8 cellular contexts compared by ENCODE assay signal in the genomic region with DNA sequence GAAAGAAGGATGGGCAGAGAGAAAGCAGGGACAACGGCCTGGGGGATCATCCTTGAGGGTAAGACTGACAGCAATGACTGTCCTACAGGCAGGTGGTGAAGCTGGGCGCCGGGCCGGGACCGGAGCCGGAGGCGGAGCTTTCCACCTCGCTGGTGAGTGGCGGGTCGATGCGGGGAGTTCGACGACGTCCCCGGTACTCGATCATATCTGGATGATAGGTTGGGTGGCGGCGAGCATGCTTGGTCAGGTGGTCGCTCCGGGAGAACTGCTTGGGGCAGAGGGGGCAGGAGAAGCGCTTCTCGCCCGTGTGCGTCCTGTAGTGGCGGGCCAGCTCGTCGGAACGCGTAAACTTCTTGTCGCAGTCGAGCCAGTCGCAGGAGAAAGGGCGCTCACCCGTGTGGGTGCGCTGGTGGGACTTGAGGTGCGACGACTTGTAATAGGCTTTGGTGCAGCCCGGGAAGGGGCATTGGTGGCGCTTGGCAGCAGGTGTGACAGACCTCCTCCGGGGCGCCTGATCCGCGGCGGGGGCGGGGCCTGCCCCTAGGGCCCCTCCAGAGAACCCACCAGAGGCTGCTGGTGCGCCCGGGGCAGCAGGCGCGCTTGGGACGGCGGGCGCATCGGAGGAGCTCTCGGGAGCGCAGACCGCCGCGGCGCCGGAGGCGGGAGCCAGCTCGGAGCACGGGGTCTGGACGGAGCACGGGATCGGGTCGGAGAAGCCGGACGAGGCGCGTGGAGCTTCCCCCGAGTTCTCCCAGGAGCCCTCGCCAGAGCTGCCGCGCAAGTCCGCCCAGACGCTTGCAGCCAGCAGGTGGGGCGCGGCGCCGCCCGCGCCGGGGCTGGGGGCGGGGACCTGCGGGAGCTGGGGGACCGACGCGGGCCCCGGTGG. TPM values are rescaled to one million over a fixed set of nuclear protein-coding genes. Genes with fewer than 3 reads are reported as not detected.
DNase-seq lines count a peak whose midpoint lies in the region; ATAC-seq and TF ChIP-seq lines count a peak whose summit lies in the region.

No MANE protein-coding gene starts in this region.

- no peak for DNase-seq in GM13976 (ENCODE audit: low spot score)
- peak; percentile 42 for DNase-seq in NCI-H1105 (lab: John Stamatoyannopoulos, UW)
- DNase-seq in activated T-cell treated with anti-CD3 and anti-CD28 coated beads, Interleukin-2, amount 50 U/mL, for 24 hours, result peak; percentile 58
- peak; percentile 22 to 56 (median 56) for DNase-seq in right cardiac atrium

- H3K27me3 Mint-ChIP-seq in activated T-cell treated with anti-CD3 and anti-CD28 coated beads, Interleukin-2, amount 50 U/mL, for 24 hours, result peaks cover 80% of the 10 kb centered on the region

- intact Hi-C loops in right cardiac atrium (cut with DNase I), result no loop called here

- peaks cover 12% of the 10 kb centered on the region for H3K4me1 Mint-ChIP-seq in activated T-cell treated with anti-CD3 and anti-CD28 coated beads, Interleukin-2, amount 50 U/mL, for 24 hours (ENCODE audit: low read depth)

- peaks cover 3% of the 10 kb centered on the region for H3K27me3 ChIP-seq in right cardiac atrium (ENCODE audit: control insufficient read depth, insufficient read depth)

- no peak overlapping the region for H3K27ac ChIP-seq in right cardiac atrium (ENCODE audit: low read length)
- H3K27ac ChIP-seq in skin epidermis, result peak overlapping the region in 3 of 21 experiments; percentile 38 to 67 (median 64)

- ATAC-seq in right cardiac atrium (peak; percentile 38 to 58), GM18511 (IDR thresholded peaks at IDR 0.05; ENCODE audit: unreplicated experiment) (no peak), HG02870 (IDR thresholded peaks at IDR 0.05; ENCODE audit: unreplicated experiment) (no peak), GM18519 (IDR thresholded peaks at IDR 0.05; ENCODE audit: low FRiP score, unreplicated experiment) (no peak)

- peak; percentile 42 for TF ChIP-seq CTCF in GM13976 (IDR thresholded peaks at IDR 0.05; ENCODE audit: borderline replicate concordance, control extremely low read depth, extremely low read depth, insufficient read depth, missing control alignments)

- 11% methylated on average over 90 of the region's 90 CpGs for WGBS in right cardiac atrium

- H3K9me3 Mint-ChIP-seq in activated T-cell treated with anti-CD3 and anti-CD28 coated beads, Interleukin-2, amount 50 U/mL, for 24 hours, result peaks cover 5% of the 10 kb centered on the region

- peak overlapping the region; percentile 89 for H3K4me3 ChIP-seq in right cardiac atrium (ENCODE audit: low read length)
- H3K4me3 ChIP-seq in skin epidermis, result peak overlapping the region; percentile 1 to 54 (median 39)

- H3K27ac Mint-ChIP-seq in activated T-cell treated with anti-CD3 and anti-CD28 coated beads, Interleukin-2, amount 50 U/mL, for 24 hours, result no peak overlapping the region

- H3K36me3 Mint-ChIP-seq in activated T-cell treated with anti-CD3 and anti-CD28 coated beads, Interleukin-2, amount 50 U/mL, for 24 hours (ENCODE audit: low read depth), result peaks cover 5% of the 10 kb centered on the region

- H3K4me3 Mint-ChIP-seq in activated T-cell treated with anti-CD3 and anti-CD28 coated beads, Interleukin-2, amount 50 U/mL, for 24 hours, result peak overlapping the region; percentile 61

- H3K9me3 ChIP-seq in right cardiac atrium (ENCODE audit: control insufficient read depth, low read length), result peaks cover 14% of the 10 kb centered on the region

- no peaks in the 10 kb centered on the region for H3K4me1 ChIP-seq in right cardiac atrium (ENCODE audit: control insufficient read depth, insufficient read depth, low read length)

- in situ Hi-C loops in GM13976 (cut with MboI; ENCODE audit: low sequenced_read_pairs, unreplicated experiment), result no loop called here

RNA-seq across cellular contexts. Expression of a gene that starts 0.8 kb away (rescaled TPM):
- under 1 TPM; 0.11 to 0.57 (median 0.16) TPM for total RNA-seq in right cardiac atrium
- polyA plus RNA-seq in right cardiac atrium, result 0.09 TPM

RNA-seq across cellular contexts. Expression of a gene that starts 46.9 kb away (rescaled TPM):
- not detected for total RNA-seq in right cardiac atrium
- polyA plus RNA-seq in right cardiac atrium, result not detected

Comparison
In these comparisons a context has a peak if more than half of its experiments do, and no peak if none do; other contexts are left out.
1. ATAC-seq: peak in right cardiac atrium (2 of 2); none in GM18511 (single experiment), HG02870 (single experiment) and GM18519 (single experiment).